1 cellular context compared by ENCODE assay signal in the genomic region with DNA sequence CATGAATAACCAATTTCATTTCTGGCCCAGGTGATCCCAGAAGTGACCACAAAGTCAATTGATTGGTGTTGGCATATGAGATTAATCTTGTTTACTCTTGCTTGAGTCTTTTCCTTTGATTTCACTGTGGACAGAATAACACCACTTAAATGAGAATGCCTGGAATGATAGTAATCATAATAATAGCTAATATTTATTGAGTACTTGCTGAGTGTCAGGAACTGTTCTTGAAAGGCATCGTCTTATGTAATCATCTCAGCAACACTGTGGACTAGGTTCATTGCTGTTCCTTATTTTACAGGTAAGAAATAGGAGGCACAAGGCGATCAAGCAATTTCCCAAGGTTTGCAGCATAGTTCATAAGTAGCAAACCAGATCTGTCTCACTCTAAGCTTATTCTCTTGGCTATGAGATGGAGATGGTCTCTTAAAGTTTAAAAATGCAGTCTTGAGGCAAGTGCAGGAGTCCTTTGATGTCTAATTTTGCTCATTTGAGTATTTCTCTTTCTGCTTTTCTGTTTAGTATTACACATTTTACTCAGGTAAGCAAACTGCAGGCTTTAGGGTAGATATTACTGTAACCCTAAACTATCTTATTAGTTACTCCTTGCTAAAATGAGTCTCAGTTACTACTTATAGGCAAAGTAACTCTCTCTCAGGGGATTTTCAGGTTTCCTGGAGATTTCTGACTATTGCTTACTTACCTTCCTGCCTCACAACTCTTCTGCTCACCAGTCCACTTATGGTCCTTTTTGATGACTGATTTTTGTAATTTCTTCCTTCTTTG.
A peak's percentile ranks its signal among the peaks of the same experiment; 100 is the strongest.
TF ChIP-seq lines count a peak whose summit lies in the region.

No MANE protein-coding gene starts in this region.

TF ChIP-seq in HepG2, 621 proteins besides CTCF, POLR2A, EP300 and RAD21 (continued from another document and continues in another):
- TF ChIP-seq, protein P1, sequence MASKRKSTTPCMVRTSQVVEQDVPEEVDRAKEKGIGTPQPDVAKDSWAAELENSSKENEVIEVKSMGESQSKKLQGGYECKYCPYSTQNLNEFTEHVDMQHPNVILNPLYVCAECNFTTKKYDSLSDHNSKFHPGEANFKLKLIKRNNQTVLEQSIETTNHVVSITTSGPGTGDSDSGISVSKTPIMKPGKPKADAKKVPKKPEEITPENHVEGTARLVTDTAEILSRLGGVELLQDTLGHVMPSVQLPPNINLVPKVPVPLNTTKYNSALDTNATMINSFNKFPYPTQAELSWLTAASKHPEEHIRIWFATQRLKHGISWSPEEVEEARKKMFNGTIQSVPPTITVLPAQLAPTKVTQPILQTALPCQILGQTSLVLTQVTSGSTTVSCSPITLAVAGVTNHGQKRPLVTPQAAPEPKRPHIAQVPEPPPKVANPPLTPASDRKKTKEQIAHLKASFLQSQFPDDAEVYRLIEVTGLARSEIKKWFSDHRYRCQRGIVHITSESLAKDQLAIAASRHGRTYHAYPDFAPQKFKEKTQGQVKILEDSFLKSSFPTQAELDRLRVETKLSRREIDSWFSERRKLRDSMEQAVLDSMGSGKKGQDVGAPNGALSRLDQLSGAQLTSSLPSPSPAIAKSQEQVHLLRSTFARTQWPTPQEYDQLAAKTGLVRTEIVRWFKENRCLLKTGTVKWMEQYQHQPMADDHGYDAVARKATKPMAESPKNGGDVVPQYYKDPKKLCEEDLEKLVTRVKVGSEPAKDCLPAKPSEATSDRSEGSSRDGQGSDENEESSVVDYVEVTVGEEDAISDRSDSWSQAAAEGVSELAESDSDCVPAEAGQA (IDR thresholded peaks at IDR 0.05; ENCODE audit: low read depth) = no peak
- TF ChIP-seq, protein P1 (CRISPR knock-in tag; IDR thresholded peaks at IDR 0.05; ENCODE audit: borderline replicate concordance) = no peak
- TF ChIP-seq ZNF10 (CRISPR knock-in tag; IDR thresholded peaks at IDR 0.05; ENCODE audit: borderline replicate concordance, low read depth) = no peak
- peak; percentile 96; the same call in 1 of the 2 replicates for TF ChIP-seq FOXJ3 (CRISPR knock-in tag; IDR thresholded peaks at IDR 0.05; ENCODE audit: borderline replicate concordance)
- TF ChIP-seq, protein P2, sequence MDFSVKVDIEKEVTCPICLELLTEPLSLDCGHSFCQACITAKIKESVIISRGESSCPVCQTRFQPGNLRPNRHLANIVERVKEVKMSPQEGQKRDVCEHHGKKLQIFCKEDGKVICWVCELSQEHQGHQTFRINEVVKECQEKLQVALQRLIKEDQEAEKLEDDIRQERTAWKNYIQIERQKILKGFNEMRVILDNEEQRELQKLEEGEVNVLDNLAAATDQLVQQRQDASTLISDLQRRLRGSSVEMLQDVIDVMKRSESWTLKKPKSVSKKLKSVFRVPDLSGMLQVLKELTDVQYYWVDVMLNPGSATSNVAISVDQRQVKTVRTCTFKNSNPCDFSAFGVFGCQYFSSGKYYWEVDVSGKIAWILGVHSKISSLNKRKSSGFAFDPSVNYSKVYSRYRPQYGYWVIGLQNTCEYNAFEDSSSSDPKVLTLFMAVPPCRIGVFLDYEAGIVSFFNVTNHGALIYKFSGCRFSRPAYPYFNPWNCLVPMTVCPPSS (IDR thresholded peaks at IDR 0.05) = no peak
- TF ChIP-seq ZNF143 (CRISPR knock-in tag; IDR thresholded peaks at IDR 0.05) = no peak
- TF ChIP-seq, protein P3, sequence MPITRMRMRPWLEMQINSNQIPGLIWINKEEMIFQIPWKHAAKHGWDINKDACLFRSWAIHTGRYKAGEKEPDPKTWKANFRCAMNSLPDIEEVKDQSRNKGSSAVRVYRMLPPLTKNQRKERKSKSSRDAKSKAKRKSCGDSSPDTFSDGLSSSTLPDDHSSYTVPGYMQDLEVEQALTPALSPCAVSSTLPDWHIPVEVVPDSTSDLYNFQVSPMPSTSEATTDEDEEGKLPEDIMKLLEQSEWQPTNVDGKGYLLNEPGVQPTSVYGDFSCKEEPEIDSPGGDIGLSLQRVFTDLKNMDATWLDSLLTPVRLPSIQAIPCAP (CRISPR knock-in tag; IDR thresholded peaks at IDR 0.05; ENCODE audit: low read depth) = no peak
- no peak for TF ChIP-seq TCF12 (IDR thresholded peaks at IDR 0.05)
- TF ChIP-seq TCF12 (CRISPR knock-in tag; IDR thresholded peaks at IDR 0.05) = no peak
- TF ChIP-seq SYNCRIP (IDR thresholded peaks at IDR 0.05; ENCODE audit: insufficient read depth, low read depth, low read length) = no peak
- TF ChIP-seq NR1H2 (CRISPR knock-in tag; IDR thresholded peaks at IDR 0.05; ENCODE audit: borderline replicate concordance, low read depth) = no peak
- TF ChIP-seq, protein P4, sequence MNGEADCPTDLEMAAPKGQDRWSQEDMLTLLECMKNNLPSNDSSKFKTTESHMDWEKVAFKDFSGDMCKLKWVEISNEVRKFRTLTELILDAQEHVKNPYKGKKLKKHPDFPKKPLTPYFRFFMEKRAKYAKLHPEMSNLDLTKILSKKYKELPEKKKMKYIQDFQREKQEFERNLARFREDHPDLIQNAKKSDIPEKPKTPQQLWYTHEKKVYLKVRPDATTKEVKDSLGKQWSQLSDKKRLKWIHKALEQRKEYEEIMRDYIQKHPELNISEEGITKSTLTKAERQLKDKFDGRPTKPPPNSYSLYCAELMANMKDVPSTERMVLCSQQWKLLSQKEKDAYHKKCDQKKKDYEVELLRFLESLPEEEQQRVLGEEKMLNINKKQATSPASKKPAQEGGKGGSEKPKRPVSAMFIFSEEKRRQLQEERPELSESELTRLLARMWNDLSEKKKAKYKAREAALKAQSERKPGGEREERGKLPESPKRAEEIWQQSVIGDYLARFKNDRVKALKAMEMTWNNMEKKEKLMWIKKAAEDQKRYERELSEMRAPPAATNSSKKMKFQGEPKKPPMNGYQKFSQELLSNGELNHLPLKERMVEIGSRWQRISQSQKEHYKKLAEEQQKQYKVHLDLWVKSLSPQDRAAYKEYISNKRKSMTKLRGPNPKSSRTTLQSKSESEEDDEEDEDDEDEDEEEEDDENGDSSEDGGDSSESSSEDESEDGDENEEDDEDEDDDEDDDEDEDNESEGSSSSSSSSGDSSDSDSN (CRISPR knock-in tag; IDR thresholded peaks at IDR 0.05) = no peak
- no peak for TF ChIP-seq U2AF1 (optimal IDR thresholded peaks at IDR 0.05; ENCODE audit: low read depth, low read length)
- no peak for TF ChIP-seq ZNF616 (CRISPR knock-in tag; IDR thresholded peaks at IDR 0.05; ENCODE audit: low read depth)
- TF ChIP-seq, protein P5, sequence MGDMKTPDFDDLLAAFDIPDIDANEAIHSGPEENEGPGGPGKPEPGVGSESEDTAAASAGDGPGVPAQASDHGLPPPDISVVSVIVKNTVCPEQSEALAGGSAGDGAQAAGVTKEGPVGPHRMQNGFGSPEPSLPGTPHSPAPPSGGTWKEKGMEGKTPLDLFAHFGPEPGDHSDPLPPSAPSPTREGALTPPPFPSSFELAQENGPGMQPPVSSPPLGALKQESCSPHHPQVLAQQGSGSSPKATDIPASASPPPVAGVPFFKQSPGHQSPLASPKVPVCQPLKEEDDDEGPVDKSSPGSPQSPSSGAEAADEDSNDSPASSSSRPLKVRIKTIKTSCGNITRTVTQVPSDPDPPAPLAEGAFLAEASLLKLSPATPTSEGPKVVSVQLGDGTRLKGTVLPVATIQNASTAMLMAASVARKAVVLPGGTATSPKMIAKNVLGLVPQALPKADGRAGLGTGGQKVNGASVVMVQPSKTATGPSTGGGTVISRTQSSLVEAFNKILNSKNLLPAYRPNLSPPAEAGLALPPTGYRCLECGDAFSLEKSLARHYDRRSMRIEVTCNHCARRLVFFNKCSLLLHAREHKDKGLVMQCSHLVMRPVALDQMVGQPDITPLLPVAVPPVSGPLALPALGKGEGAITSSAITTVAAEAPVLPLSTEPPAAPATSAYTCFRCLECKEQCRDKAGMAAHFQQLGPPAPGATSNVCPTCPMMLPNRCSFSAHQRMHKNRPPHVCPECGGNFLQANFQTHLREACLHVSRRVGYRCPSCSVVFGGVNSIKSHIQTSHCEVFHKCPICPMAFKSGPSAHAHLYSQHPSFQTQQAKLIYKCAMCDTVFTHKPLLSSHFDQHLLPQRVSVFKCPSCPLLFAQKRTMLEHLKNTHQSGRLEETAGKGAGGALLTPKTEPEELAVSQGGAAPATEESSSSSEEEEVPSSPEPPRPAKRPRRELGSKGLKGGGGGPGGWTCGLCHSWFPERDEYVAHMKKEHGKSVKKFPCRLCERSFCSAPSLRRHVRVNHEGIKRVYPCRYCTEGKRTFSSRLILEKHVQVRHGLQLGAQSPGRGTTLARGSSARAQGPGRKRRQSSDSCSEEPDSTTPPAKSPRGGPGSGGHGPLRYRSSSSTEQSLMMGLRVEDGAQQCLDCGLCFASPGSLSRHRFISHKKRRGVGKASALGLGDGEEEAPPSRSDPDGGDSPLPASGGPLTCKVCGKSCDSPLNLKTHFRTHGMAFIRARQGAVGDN (CRISPR knock-in tag; IDR thresholded peaks at IDR 0.05) = no peak
- TF ChIP-seq, protein P6, sequence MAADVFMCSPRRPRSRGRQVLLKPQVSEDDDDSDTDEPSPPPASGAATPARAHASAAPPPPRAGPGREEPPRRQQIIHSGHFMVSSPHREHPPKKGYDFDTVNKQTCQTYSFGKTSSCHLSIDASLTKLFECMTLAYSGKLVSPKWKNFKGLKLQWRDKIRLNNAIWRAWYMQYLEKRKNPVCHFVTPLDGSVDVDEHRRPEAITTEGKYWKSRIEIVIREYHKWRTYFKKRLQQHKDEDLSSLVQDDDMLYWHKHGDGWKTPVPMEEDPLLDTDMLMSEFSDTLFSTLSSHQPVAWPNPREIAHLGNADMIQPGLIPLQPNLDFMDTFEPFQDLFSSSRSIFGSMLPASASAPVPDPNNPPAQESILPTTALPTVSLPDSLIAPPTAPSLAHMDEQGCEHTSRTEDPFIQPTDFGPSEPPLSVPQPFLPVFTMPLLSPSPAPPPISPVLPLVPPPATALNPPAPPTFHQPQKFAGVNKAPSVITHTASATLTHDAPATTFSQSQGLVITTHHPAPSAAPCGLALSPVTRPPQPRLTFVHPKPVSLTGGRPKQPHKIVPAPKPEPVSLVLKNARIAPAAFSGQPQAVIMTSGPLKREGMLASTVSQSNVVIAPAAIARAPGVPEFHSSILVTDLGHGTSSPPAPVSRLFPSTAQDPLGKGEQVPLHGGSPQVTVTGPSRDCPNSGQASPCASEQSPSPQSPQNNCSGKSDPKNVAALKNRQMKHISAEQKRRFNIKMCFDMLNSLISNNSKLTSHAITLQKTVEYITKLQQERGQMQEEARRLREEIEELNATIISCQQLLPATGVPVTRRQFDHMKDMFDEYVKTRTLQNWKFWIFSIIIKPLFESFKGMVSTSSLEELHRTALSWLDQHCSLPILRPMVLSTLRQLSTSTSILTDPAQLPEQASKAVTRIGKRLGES (CRISPR knock-in tag; IDR thresholded peaks at IDR 0.05; ENCODE audit: borderline replicate concordance) = no peak
- TF ChIP-seq CHCHD3 (CRISPR knock-in tag; IDR thresholded peaks at IDR 0.05) = no peak
- no peak for TF ChIP-seq ZNF263 (CRISPR knock-in tag; IDR thresholded peaks at IDR 0.05)
- TF ChIP-seq ZKSCAN5 (CRISPR knock-in tag; IDR thresholded peaks at IDR 0.05) = no peak
- TF ChIP-seq GABPB1 (CRISPR knock-in tag; IDR thresholded peaks at IDR 0.05) = no peak
- peak; percentile 56; the same call in 1 of the 2 replicates for TF ChIP-seq ZBTB7B (CRISPR knock-in tag; IDR thresholded peaks at IDR 0.05)
- peak; percentile 49; the same call in 1 of the 2 replicates for TF ChIP-seq ATF1 (CRISPR knock-in tag; IDR thresholded peaks at IDR 0.05)
